Comparison of ENCODE assay signal across 11 cellular contexts in the genomic region with DNA sequence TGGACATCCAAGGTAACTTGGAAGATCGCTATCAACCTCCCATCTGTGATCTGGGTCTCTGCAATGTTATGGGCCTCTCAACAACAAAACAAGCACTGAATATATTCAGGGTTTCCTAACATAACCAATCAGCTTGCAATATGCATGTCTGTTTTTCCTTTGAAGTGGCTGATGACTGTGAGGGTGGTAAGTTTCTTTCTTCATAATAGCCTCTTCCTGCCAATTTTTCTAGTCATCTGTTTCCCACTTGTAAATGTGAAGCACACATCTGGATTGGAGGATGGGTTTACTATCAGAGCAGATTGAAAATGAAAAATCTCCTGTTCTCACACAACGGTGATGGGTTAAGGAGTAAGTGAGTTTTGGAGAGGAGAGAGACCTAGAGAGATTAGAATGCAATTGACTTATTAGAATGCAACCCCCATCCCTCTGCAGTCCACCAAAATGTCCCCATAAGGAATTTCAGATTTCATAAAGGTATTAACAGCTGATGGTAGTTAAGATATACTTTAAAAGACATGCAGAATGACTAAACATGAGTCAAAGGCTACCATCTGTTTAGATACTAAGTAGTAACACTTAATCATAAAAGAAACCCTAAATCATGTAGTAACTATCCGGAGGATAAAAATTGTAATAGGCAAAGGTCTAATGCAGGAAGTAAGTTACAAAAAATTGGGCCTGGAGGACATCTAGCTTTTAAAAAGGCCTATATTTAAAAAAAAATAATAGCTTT. TPM values are rescaled to one million over a fixed set of nuclear protein-coding genes. Genes with fewer than 3 reads are reported as not detected.
DNase-seq lines count a peak whose midpoint lies in the region; ATAC-seq and TF ChIP-seq lines count a peak whose summit lies in the region.
"Had no signal": no experiment of that assay in that cellular context is flagged by ENCODE, and none has a peak within 500 bp of the region (broad histone marks: within the 10 kb centered on the region; RNA-seq: fewer than 3 reads in every experiment).

No MANE protein-coding gene starts in this region.

- no peak for TF ChIP-seq CTCF in AG10803 (conservative IDR thresholded peaks at IDR 0.05; ENCODE audit: low read length)
- TF ChIP-seq CTCF in GM20000 (IDR thresholded peaks at IDR 0.05; ENCODE audit: extremely low read depth, missing control alignments): no peak
- TF ChIP-seq CTCF in foreskin keratinocyte (conservative IDR thresholded peaks at IDR 0.05): no peak

- no peak overlapping the region for H3K4me3 ChIP-seq in AG10803 (ENCODE audit: low read length)
- H3K4me3 ChIP-seq: ascending aorta, neural progenitor cell had no signal

- peaks cover 32% of the 10 kb centered on the region for H3K4me1 Mint-ChIP-seq in activated T-cell treated with anti-CD3 and anti-CD28 coated beads, Interleukin-2, amount 50 U/mL, for 4 hours (ENCODE audit: low read depth)
- H3K4me1 Mint-ChIP-seq: neural progenitor cell had no signal

- H3K9me3 Mint-ChIP-seq in activated T-cell treated with anti-CD3 and anti-CD28 coated beads, Interleukin-2, amount 50 U/mL, for 4 hours: peaks cover 4% of the 10 kb centered on the region
- H3K9me3 Mint-ChIP-seq: neural progenitor cell had no signal

- H3K4me1 ChIP-seq in foreskin keratinocyte: peaks cover 16% of the 10 kb centered on the region
- H3K4me1 ChIP-seq: ascending aorta, neural progenitor cell had no signal

- H3K27ac ChIP-seq in foreskin keratinocyte: peak overlapping the region; percentile 49
- H3K27ac ChIP-seq: ascending aorta, neural progenitor cell had no signal

- no peaks in the 10 kb centered on the region for H3K27me3 ChIP-seq in foreskin keratinocyte
- H3K27me3 ChIP-seq: ascending aorta, neural progenitor cell had no signal

- peak overlapping the region; percentile 2 for H3K4me3 Mint-ChIP-seq in activated T-cell treated with anti-CD3 and anti-CD28 coated beads, Interleukin-2, amount 50 U/mL, for 4 hours
- H3K4me3 Mint-ChIP-seq: neural progenitor cell had no signal

- peak; percentile 97 for DNase-seq in AG10803 (ENCODE audit: low read depth)
- DNase-seq in GM20000 (ENCODE audit: low spot score): peak; percentile 29
- no peak for DNase-seq in activated T-cell treated with anti-CD3 and anti-CD28 coated beads, Interleukin-2, amount 50 U/mL, for 4 hours
- DNase-seq in foreskin keratinocyte: peak; percentile 78 to 83
- no peak for DNase-seq in OCI-M2 (lab: John Stamatoyannopoulos, UW; ENCODE audit: unreplicated experiment)
- DNase-seq in C1 segment of cervical spinal cord (lab: John Stamatoyannopoulos, UW): no peak
- DNase-seq in midbrain (lab: John Stamatoyannopoulos, UW): no peak
- DNase-seq: NCI-H2107 had no signal

- no peaks in the 10 kb centered on the region for H3K27me3 Mint-ChIP-seq in activated T-cell treated with anti-CD3 and anti-CD28 coated beads, Interleukin-2, amount 50 U/mL, for 4 hours (ENCODE audit: low read depth)

- H3K36me3 Mint-ChIP-seq in activated T-cell treated with anti-CD3 and anti-CD28 coated beads, Interleukin-2, amount 50 U/mL, for 4 hours (ENCODE audit: insufficient read depth): peaks cover 70% of the 10 kb centered on the region

- peak; percentile 95 to 97 for ATAC-seq in activated T-cell treated with anti-CD3 and anti-CD28 coated beads, Interleukin-2, amount 50 U/mL, for 4 hours
- ATAC-seq in foreskin keratinocyte (peak; percentile 95), GM19467 (IDR thresholded peaks at IDR 0.05; ENCODE audit: unreplicated experiment) (no peak)

RNA-seq across cellular contexts. Expression of a gene that starts 58.4 kb away (rescaled TPM):
- 10 to 100 TPM; 11.0 to 15.6 (median 15.3) TPM for total RNA-seq in activated T-cell treated with anti-CD3 and anti-CD28 coated beads, Interleukin-2, amount 50 U/mL, for 4 hours
- total RNA-seq in foreskin keratinocyte: 32.7 and 37.3 TPM in 2 replicates
- 15.1 and 19.2 TPM in 2 replicates for polyA plus RNA-seq in foreskin keratinocyte

Comparison
In these comparisons a context has a peak if more than half of its experiments do, and no peak if none do; other contexts are left out.
1. DNase-seq: peak in AG10803 (single experiment), GM20000 (single experiment) and foreskin keratinocyte (2 of 2); none in activated T-cell treated with anti-CD3 and anti-CD28 coated beads, Interleukin-2, amount 50 U/mL, for 4 hours (single experiment), OCI-M2 (single experiment), C1 segment of cervical spinal cord (0 of 14) and midbrain (single experiment).